In genomic region chr6:107440935-107441334, GRCh38 we compare ENCODE assay signal across 37 cellular contexts.
"Had no signal": no experiment of that assay in that cellular context is flagged by ENCODE, and none has a peak within 500 bp of the region (broad histone marks: within the 10 kb centered on the region; RNA-seq: fewer than 3 reads in every experiment).

No MANE protein-coding gene starts in this region.

- ATAC-seq: activated naive CD4-positive, alpha-beta T cell treated with anti-CD3 and anti-CD28 coated beads, Interleukin-2, amount 50 U/mL, for 72 hours; activated naive CD8-positive, alpha-beta T cell treated with anti-CD3 and anti-CD28 coated beads, Interleukin-2, amount 50 U/mL, for 24 hours; activated T-cell treated with anti-CD3 and anti-CD28 coated beads, Interleukin-2, amount 50 U/mL, for 4 hours; activated T-cell treated with anti-CD3 and anti-CD28 coated beads, Interleukin-2, amount 50 U/mL, for 72 hours; activated T-helper 17 cell treated with anti-CD3 and anti-CD28 coated beads, Interleukin-2, amount 50 U/mL, for 72 hours; body of pancreas had no signal

- H3K27ac Mint-ChIP-seq: activated naive CD4-positive, alpha-beta T cell treated with anti-CD3 and anti-CD28 coated beads for 36 hours; activated naive CD4-positive, alpha-beta T cell treated with anti-CD3 and anti-CD28 coated beads, Interleukin-2, amount 10 ng/mL, durations not matched to agents 7 days and 5 days; activated naive CD4-positive, alpha-beta T cell treated with anti-CD3 and anti-CD28 coated beads, Interleukin-2, amount 50 U/mL, for 24 hours; activated naive CD4-positive, alpha-beta T cell treated with anti-CD3 and anti-CD28 coated beads, Interleukin-2, amount 50 U/mL, for 72 hours; activated naive CD8-positive, alpha-beta T cell; activated naive CD8-positive, alpha-beta T cell treated with anti-CD3 and anti-CD28 coated beads for 36 hours; activated naive CD8-positive, alpha-beta T cell treated with anti-CD3 and anti-CD28 coated beads, Interleukin-2, amount 10 ng/mL, durations not matched to agents 7 days and 5 days; activated naive CD8-positive, alpha-beta T cell treated with anti-CD3 and anti-CD28 coated beads, Interleukin-2, amount 50 U/mL, for 24 hours; activated T-cell treated with anti-CD3 and anti-CD28 coated beads, Interleukin-2, amount 50 U/mL, for 24 hours; activated T-helper 1 cell treated with anti-CD3 and anti-CD28 coated beads, Interleukin-12 subunit alpha, Interleukin-12 subunit beta, Interleukin-2, Interleukin-4 antibody, amounts not matched to agents 30 ng/mL and 10 ng/mL and 1 ng/mL, durations not matched to agents 14 hours and 24 hours and 36 hours; activated T-helper 17 cell treated with anti-CD3 and anti-CD28 coated beads, Interleukin-2, amount 50 U/mL, for 72 hours; activated T-helper 2 cell treated with anti-CD3 and anti-CD28 coated beads, Interferon-gamma antibody, Interleukin-2, Interleukin-4, amounts not matched to agents 10 μg/mL and 5 μg/mL and 100 μg/mL, durations not matched to agents 14 hours and 24 hours and 36 hours; brain had no signal

- H3K4me3 Mint-ChIP-seq: activated naive CD4-positive, alpha-beta T cell treated with anti-CD3 and anti-CD28 coated beads for 36 hours; activated naive CD4-positive, alpha-beta T cell treated with anti-CD3 and anti-CD28 coated beads, Interleukin-2, amount 10 ng/mL, durations not matched to agents 7 days and 5 days; activated naive CD4-positive, alpha-beta T cell treated with anti-CD3 and anti-CD28 coated beads, Interleukin-2, amount 50 U/mL, for 24 hours; activated naive CD8-positive, alpha-beta T cell; activated naive CD8-positive, alpha-beta T cell treated with anti-CD3 and anti-CD28 coated beads for 36 hours; activated naive CD8-positive, alpha-beta T cell treated with anti-CD3 and anti-CD28 coated beads, Interleukin-2, amount 10 ng/mL, durations not matched to agents 7 days and 5 days; activated naive CD8-positive, alpha-beta T cell treated with anti-CD3 and anti-CD28 coated beads, Interleukin-2, amount 50 U/mL, for 24 hours; activated T-cell treated with anti-CD3 and anti-CD28 coated beads, Interleukin-2, amount 50 U/mL, for 24 hours; activated T-cell treated with anti-CD3 and anti-CD28 coated beads, Interleukin-2, amount 50 U/mL, for 4 hours; activated T-cell treated with anti-CD3 and anti-CD28 coated beads, Interleukin-2, amount 50 U/mL, for 72 hours; activated T-helper 1 cell treated with anti-CD3 and anti-CD28 coated beads, Interleukin-12 subunit alpha, Interleukin-12 subunit beta, Interleukin-2, Interleukin-4 antibody, amounts not matched to agents 30 ng/mL and 10 ng/mL and 1 ng/mL, durations not matched to agents 14 hours and 24 hours and 36 hours; activated T-helper 17 cell treated with anti-CD3 and anti-CD28 coated beads, Interleukin-2, amount 50 U/mL, for 72 hours; brain; central memory CD8-positive, alpha-beta T cell had no signal

- H3K9me3 Mint-ChIP-seq: activated naive CD4-positive, alpha-beta T cell treated with anti-CD3 and anti-CD28 coated beads for 36 hours; activated naive CD4-positive, alpha-beta T cell treated with anti-CD3 and anti-CD28 coated beads, Interleukin-2, amount 50 U/mL, for 24 hours; activated naive CD8-positive, alpha-beta T cell treated with anti-CD3 and anti-CD28 coated beads for 36 hours; activated naive CD8-positive, alpha-beta T cell treated with anti-CD3 and anti-CD28 coated beads, Interleukin-2, amount 10 ng/mL, durations not matched to agents 7 days and 5 days; activated naive CD8-positive, alpha-beta T cell treated with anti-CD3 and anti-CD28 coated beads, Interleukin-2, amount 50 U/mL, for 24 hours; activated T-cell treated with anti-CD3 and anti-CD28 coated beads, Interleukin-2, amount 50 U/mL, for 24 hours; activated T-cell treated with anti-CD3 and anti-CD28 coated beads, Interleukin-2, amount 50 U/mL, for 4 hours; activated T-helper 17 cell treated with anti-CD3 and anti-CD28 coated beads, Interleukin-2, amount 50 U/mL, for 72 hours; central memory CD8-positive, alpha-beta T cell had no signal

- DNase-seq: activated effector memory CD4-positive, alpha-beta T cell treated with anti-CD3 and anti-CD28 coated beads, Interleukin-2, amount 50 U/mL, for 16 hours; activated effector memory CD4-positive, alpha-beta T cell treated with Interleukin-2 at 50 U/mL for 16 hours; activated gamma-delta T cell; activated gamma-delta T cell treated with Interleukin-2 at 50 U/mL for 16 hours; activated naive CD4-positive, alpha-beta T cell; activated naive CD4-positive, alpha-beta T cell treated with anti-CD3 and anti-CD28 coated beads for 36 hours; activated naive CD4-positive, alpha-beta T cell treated with anti-CD3 and anti-CD28 coated beads, Interleukin-2, amount 10 ng/mL, durations not matched to agents 7 days and 5 days; activated naive CD4-positive, alpha-beta T cell treated with anti-CD3 and anti-CD28 coated beads, Interleukin-2, amount 50 U/mL, for 16 hours; activated naive CD4-positive, alpha-beta T cell treated with Interleukin-2 at 50 U/mL for 16 hours; activated naive CD8-positive, alpha-beta T cell treated with anti-CD3 and anti-CD28 coated beads for 36 hours; activated naive CD8-positive, alpha-beta T cell treated with anti-CD3 and anti-CD28 coated beads, Interleukin-2, amount 10 ng/mL, durations not matched to agents 7 days and 5 days; activated naive CD8-positive, alpha-beta T cell treated with anti-CD3 and anti-CD28 coated beads, Interleukin-2, amount 50 U/mL, for 24 hours; activated T-cell treated with anti-CD3 and anti-CD28 coated beads, Interleukin-2, amount 50 U/mL, for 1 hour; activated T-cell treated with anti-CD3 and anti-CD28 coated beads, Interleukin-2, amount 50 U/mL, for 24 hours; activated T-cell treated with anti-CD3 and anti-CD28 coated beads, Interleukin-2, amount 50 U/mL, for 4 hours; activated T-cell treated with anti-CD3 and anti-CD28 coated beads, Interleukin-2, amount 50 U/mL, for 48 hours; activated T-cell treated with anti-CD3 and anti-CD28 coated beads, Interleukin-2, amount 50 U/mL, for 72 hours; adrenal gland; amniotic stem cell; amygdala; anterior cingulate cortex; aorta; body of pancreas; brain microvascular endothelial cell; caudate nucleus; central memory CD4-positive, alpha-beta T cell; cerebellar nuclear complex had no signal

- FAIRE-seq: astrocyte, bronchial epithelial cell had no signal

- H3K27me3 Mint-ChIP-seq: activated naive CD4-positive, alpha-beta T cell treated with anti-CD3 and anti-CD28 coated beads, Interleukin-2, amount 10 ng/mL, durations not matched to agents 7 days and 5 days; activated naive CD4-positive, alpha-beta T cell treated with anti-CD3 and anti-CD28 coated beads, Interleukin-2, amount 50 U/mL, for 24 hours; activated naive CD8-positive, alpha-beta T cell; activated naive CD8-positive, alpha-beta T cell treated with anti-CD3 and anti-CD28 coated beads for 36 hours; activated naive CD8-positive, alpha-beta T cell treated with anti-CD3 and anti-CD28 coated beads, Interleukin-2, amount 10 ng/mL, durations not matched to agents 7 days and 5 days; activated naive CD8-positive, alpha-beta T cell treated with anti-CD3 and anti-CD28 coated beads, Interleukin-2, amount 50 U/mL, for 24 hours; activated T-cell treated with anti-CD3 and anti-CD28 coated beads, Interleukin-2, amount 50 U/mL, for 24 hours; activated T-helper 17 cell treated with anti-CD3 and anti-CD28 coated beads, Interleukin-2, amount 50 U/mL, for 72 hours; brain; central memory CD8-positive, alpha-beta T cell had no signal
